ENCODE assay signal across 16 cellular contexts in genomic region chr22:35708453-35708852, GRCh38. TPM values are rescaled to one million over a fixed set of nuclear protein-coding genes. Genes with fewer than 3 reads are reported as not detected.
DNase-seq lines count a peak whose midpoint lies in the region; ATAC-seq and TF ChIP-seq lines count a peak whose summit lies in the region.
"Had no signal": no experiment of that assay in that cellular context is flagged by ENCODE, and none has a peak within 500 bp of the region (broad histone marks: within the 10 kb centered on the region; RNA-seq: fewer than 3 reads in every experiment).

No MANE protein-coding gene starts in this region.

- peaks cover 36% of the 10 kb centered on the region for H3K4me1 Mint-ChIP-seq in osteocyte (ENCODE audit: unreplicated experiment)
- H3K4me1 Mint-ChIP-seq: CD8-positive, alpha-beta memory T cell had no signal

- ATAC-seq in GM21825 (IDR thresholded peaks at IDR 0.05; ENCODE audit: unreplicated experiment): no peak
- no peak for ATAC-seq in HG03108 (IDR thresholded peaks at IDR 0.05; ENCODE audit: unreplicated experiment)

- DNase-seq in NCI-H2171 (lab: John Stamatoyannopoulos, UW): peak; percentile 36
- peak; percentile 9 for DNase-seq in astrocyte of the spinal cord (ENCODE audit: low read depth, low spot score)
- DNase-seq in fibroblast of peridontal ligament (ENCODE audit: extremely low read depth): peak; percentile 86
- DNase-seq in osteocyte (ENCODE audit: extremely low spot score, unreplicated experiment): no peak
- no peak for DNase-seq in activated CD4-positive, alpha-beta T cell treated with anti-CD3 and anti-CD28 coated beads for 1 hour
- DNase-seq: ACHN; C1 segment of cervical spinal cord; CD8-positive, alpha-beta memory T cell; KBM-7; NCI-H187; NCI-H446 treated with DMSO at 0.1 percent for 48 hours; Peyer's patch; SHP77 had no signal

- H3K36me3 Mint-ChIP-seq in osteocyte (ENCODE audit: unreplicated experiment): no peaks in the 10 kb centered on the region

- in situ Hi-C loops in astrocyte of the spinal cord (cut with HindIII; ENCODE audit: low sequenced_read_pairs): no loop called here

- H3K27ac Mint-ChIP-seq in osteocyte (ENCODE audit: unreplicated experiment): peak overlapping the region; percentile 32
- H3K27ac Mint-ChIP-seq: CD8-positive, alpha-beta memory T cell had no signal

- H3K9me3 Mint-ChIP-seq in osteocyte (ENCODE audit: unreplicated experiment): no peaks in the 10 kb centered on the region

- no peaks in the 10 kb centered on the region for H3K27me3 Mint-ChIP-seq in osteocyte (ENCODE audit: unreplicated experiment)

- TF ChIP-seq CTCF in astrocyte of the spinal cord (IDR thresholded peaks at IDR 0.05; ENCODE audit: low read depth, low read length) (no peak), osteocyte (IDR thresholded peaks at IDR 0.05) (no peak)

- H3K4me3 ChIP-seq in astrocyte of the spinal cord (ENCODE audit: low read depth, low read length): no peak overlapping the region
- H3K4me3 ChIP-seq: Peyer's patch, SK-N-MC had no signal

- H3K4me3 Mint-ChIP-seq in osteocyte (ENCODE audit: unreplicated experiment): no peak overlapping the region
- H3K4me3 Mint-ChIP-seq: CD8-positive, alpha-beta memory T cell had no signal

RNA-seq across cellular contexts. Expression of gene APOL5, which starts 9.2 kb away (rescaled TPM):
- total RNA-seq in osteocyte: not detected in 2 replicates
- total RNA-seq: CD8-positive, alpha-beta memory T cell; Peyer's patch had no signal

Comparison
In these comparisons a context has a peak if more than half of its experiments do, and no peak if none do; other contexts are left out.
1. DNase-seq: peak in NCI-H2171 (single experiment), astrocyte of the spinal cord (single experiment) and fibroblast of peridontal ligament (single experiment); none in osteocyte (single experiment) and activated CD4-positive, alpha-beta T cell treated with anti-CD3 and anti-CD28 coated beads for 1 hour (single experiment).